In genomic region chr17:61461967-61462733, GRCh38 we compare ENCODE assay signal across 1 cellular context.
A peak's percentile ranks its signal among the peaks of the same experiment; 100 is the strongest.
TF ChIP-seq lines count a peak whose summit lies in the region.

No MANE protein-coding gene starts in this region.

TF ChIP-seq in HepG2, 621 proteins besides CTCF, POLR2A, EP300 and RAD21 (continued from another document and continues in another):
- TF ChIP-seq ZNF580 (CRISPR knock-in tag; IDR thresholded peaks at IDR 0.05; ENCODE audit: borderline replicate concordance, low read depth): no peak
- peak; percentile 29; the same call in 1 of the 2 replicates for TF ChIP-seq ETV5 (CRISPR knock-in tag; IDR thresholded peaks at IDR 0.05; ENCODE audit: borderline replicate concordance)
- no peak for TF ChIP-seq MXI1 (IDR thresholded peaks at IDR 0.05; ENCODE audit: borderline replicate concordance, low read depth, low read length)
- no peak for TF ChIP-seq BCL3 (CRISPR knock-in tag; IDR thresholded peaks at IDR 0.05)
- TF ChIP-seq THAP9 (CRISPR knock-in tag; IDR thresholded peaks at IDR 0.05; ENCODE audit: borderline replicate concordance): no peak
- no peak for TF ChIP-seq ATF3 (CRISPR knock-in tag; IDR thresholded peaks at IDR 0.05)
- peak; percentile 54; the same call in 1 of the 2 replicates for TF ChIP-seq TCF7 (IDR thresholded peaks at IDR 0.05; ENCODE audit: low read depth)
- no peak for TF ChIP-seq ZNF781 (CRISPR knock-in tag; IDR thresholded peaks at IDR 0.05; ENCODE audit: borderline replicate concordance, not compliant biosample characterization)
- TF ChIP-seq TBP (CRISPR knock-in tag; IDR thresholded peaks at IDR 0.05): no peak
- 0 out of 2 replicates have a peak, but pooled peaks have one; percentile 23 for TF ChIP-seq PCBP1 (IDR thresholded peaks at IDR 0.05; ENCODE audit: borderline replicate concordance, low read depth, low read length)
- no peak for TF ChIP-seq RAD51 (IDR thresholded peaks at IDR 0.05; ENCODE audit: borderline replicate concordance)
- no peak for TF ChIP-seq TFDP2 (CRISPR knock-in tag; IDR thresholded peaks at IDR 0.05)
- no peak for TF ChIP-seq NR3C1 (CRISPR knock-in tag; IDR thresholded peaks at IDR 0.05)
- TF ChIP-seq KDM2A (CRISPR knock-in tag; IDR thresholded peaks at IDR 0.05; ENCODE audit: borderline replicate concordance, low read depth): 0 out of 2 replicates have a peak, but pooled peaks have one; percentile 15
- no peak for TF ChIP-seq ATF4 (CRISPR knock-in tag; IDR thresholded peaks at IDR 0.05)
- TF ChIP-seq KDM5B (CRISPR knock-in tag; IDR thresholded peaks at IDR 0.05; ENCODE audit: borderline replicate concordance): no peak
- no peak for TF ChIP-seq ZNF782 (CRISPR knock-in tag; IDR thresholded peaks at IDR 0.05; ENCODE audit: borderline replicate concordance)
- TF ChIP-seq DZIP1 (CRISPR knock-in tag; IDR thresholded peaks at IDR 0.05): no peak
- no peak for TF ChIP-seq JDP2 (CRISPR knock-in tag; IDR thresholded peaks at IDR 0.05; ENCODE audit: borderline replicate concordance)
- TF ChIP-seq ZNF543 (CRISPR knock-in tag; IDR thresholded peaks at IDR 0.05): no peak
- no peak for TF ChIP-seq ZNF616 (CRISPR knock-in tag; IDR thresholded peaks at IDR 0.05; ENCODE audit: low read depth)
- TF ChIP-seq ZNF546 (CRISPR knock-in tag; conservative IDR thresholded peaks at IDR 0.05): no peak
- TF ChIP-seq RFX1 (IDR thresholded peaks at IDR 0.05): no peak
- TF ChIP-seq PAWR (CRISPR knock-in tag; IDR thresholded peaks at IDR 0.05; ENCODE audit: borderline replicate concordance): no peak
- TF ChIP-seq ZBTB38 (CRISPR knock-in tag; IDR thresholded peaks at IDR 0.05): peak; percentile 28; the same call in 1 of the 2 replicates
- TF ChIP-seq ZNF768 (CRISPR knock-in tag; IDR thresholded peaks at IDR 0.05): 0 out of 2 replicates have a peak, but pooled peaks have one; percentile 19
- no peak for TF ChIP-seq ZNF205 (CRISPR knock-in tag; IDR thresholded peaks at IDR 0.05)
- TF ChIP-seq ZFP41 (CRISPR knock-in tag; IDR thresholded peaks at IDR 0.05; ENCODE audit: borderline replicate concordance): no peak
- no peak for TF ChIP-seq ZBTB40 (IDR thresholded peaks at IDR 0.05)
- no peak for TF ChIP-seq ZBTB40 (CRISPR knock-in tag; IDR thresholded peaks at IDR 0.05)
- no peak for TF ChIP-seq ZNF30 (CRISPR knock-in tag; IDR thresholded peaks at IDR 0.05)
- TF ChIP-seq PRDM15 (CRISPR knock-in tag; IDR thresholded peaks at IDR 0.05): peak; percentile 76; the same call in 1 of the 2 replicates
- no peak for TF ChIP-seq ZNF432 (CRISPR knock-in tag; IDR thresholded peaks at IDR 0.05; ENCODE audit: borderline replicate concordance)
- TF ChIP-seq MBNL3 (CRISPR knock-in tag; conservative IDR thresholded peaks at IDR 0.05): no peak
- no peak for TF ChIP-seq MBD4 (IDR thresholded peaks at IDR 0.05; ENCODE audit: borderline replicate concordance, low read length)
